ENCODE assay signal across 11 cellular contexts in genomic region chr3:46187876-46188275, GRCh38. TPM values are rescaled to one million over a fixed set of nuclear protein-coding genes. Genes with fewer than 3 reads are reported as not detected.
A peak's percentile ranks its signal among the peaks of the same experiment; 100 is the strongest.
DNase-seq lines count a peak whose midpoint lies in the region; ATAC-seq and TF ChIP-seq lines count a peak whose summit lies in the region.
"Had no signal": no experiment of that assay in that cellular context is flagged by ENCODE, and none has a peak within 500 bp of the region (broad histone marks: within the 10 kb centered on the region; RNA-seq: fewer than 3 reads in every experiment).

No MANE protein-coding gene starts in this region.

- intact Hi-C loops in naive thymus-derived CD4-positive, alpha-beta T cell (cut with micrococcal nuclease), result no loop called here

- peaks cover 11% of the 10 kb centered on the region for H3K27me3 Mint-ChIP-seq in stimulated activated naive CD8-positive, alpha-beta T cell treated with anti-CD3 and anti-CD28 coated beads, Interleukin-15, amount 100 ng/mL, for 72 hours
- H3K27me3 Mint-ChIP-seq in CD8-positive, alpha-beta memory T cell, result peaks cover 0 to 4% of the 10 kb centered on the region in 2 donors
- peaks cover 3 to 24% (median 7%) of the 10 kb centered on the region in 5 donors for H3K27me3 Mint-ChIP-seq in naive thymus-derived CD4-positive, alpha-beta T cell

- H3K9me3 Mint-ChIP-seq in stimulated activated naive CD8-positive, alpha-beta T cell treated with anti-CD3 and anti-CD28 coated beads, Interleukin-15, amount 100 ng/mL, for 72 hours, result peaks cover 2 to 3% of the 10 kb centered on the region in 2 donors
- H3K9me3 Mint-ChIP-seq in CD8-positive, alpha-beta memory T cell, result peaks cover 0 to 2% (median 2%) of the 10 kb centered on the region in 5 donors
- H3K9me3 Mint-ChIP-seq in naive thymus-derived CD4-positive, alpha-beta T cell, result peaks cover 1 to 13% (median 2%) of the 10 kb centered on the region in 11 donors

- no peaks in the 10 kb centered on the region for H3K36me3 ChIP-seq in CD8-positive, alpha-beta memory T cell (ENCODE audit: insufficient read depth, low read length)
- no peaks in the 10 kb centered on the region for H3K36me3 ChIP-seq in naive thymus-derived CD4-positive, alpha-beta T cell (ENCODE audit: control insufficient read depth in 2 of 3, insufficient read depth in 3 of 3, low read length in 3 of 3)

- H3K4me3 ChIP-seq in fibroblast of mammary gland (ENCODE audit: control insufficient read depth, low read depth, low read length), result no peak overlapping the region
- H3K4me3 ChIP-seq in CD8-positive, alpha-beta memory T cell (ENCODE audit: low read length), result no peak overlapping the region
- no peak overlapping the region for H3K4me3 ChIP-seq in naive thymus-derived CD4-positive, alpha-beta T cell (ENCODE audit: low read length)
- H3K4me3 ChIP-seq: testis had no signal

- POLR2A ChIA-PET in CD8-positive, alpha-beta memory T cell (lab: Charles Lee), result no interaction called here
- POLR2A ChIA-PET in naive thymus-derived CD4-positive, alpha-beta T cell (lab: Charles Lee), result no interaction called here

- no peak overlapping the region for H3K4me3 Mint-ChIP-seq in stimulated activated naive CD8-positive, alpha-beta T cell treated with anti-CD3 and anti-CD28 coated beads, Interleukin-15, amount 100 ng/mL, for 72 hours
- H3K4me3 Mint-ChIP-seq in CD8-positive, alpha-beta memory T cell, result no peak overlapping the region
- H3K4me3 Mint-ChIP-seq in naive thymus-derived CD4-positive, alpha-beta T cell, result no peak overlapping the region

- H3K27me3 ChIP-seq in CD8-positive, alpha-beta memory T cell (ENCODE audit: insufficient read depth, low read length, poor library complexity, severe bottlenecking), result no peaks in the 10 kb centered on the region
- no peaks in the 10 kb centered on the region for H3K27me3 ChIP-seq in naive thymus-derived CD4-positive, alpha-beta T cell (ENCODE audit: control insufficient read depth in 2 of 2, insufficient read depth in 2 of 2, low read length in 2 of 2)
- H3K27me3 ChIP-seq: testis had no signal

- peaks cover 0 to 5% (median 0%) of the 10 kb centered on the region in 3 donors for H3K36me3 Mint-ChIP-seq in CD8-positive, alpha-beta memory T cell
- H3K36me3 Mint-ChIP-seq in naive thymus-derived CD4-positive, alpha-beta T cell, result peaks cover 0 to 6% (median 3%) of the 10 kb centered on the region in 5 donors

- no peak for TF ChIP-seq CTCF in fibroblast of mammary gland (conservative IDR thresholded peaks at IDR 0.05; ENCODE audit: control insufficient read depth, insufficient read depth, low read depth, low read length)

- H3K27ac ChIP-seq in CD8-positive, alpha-beta memory T cell (ENCODE audit: low read depth, low read length), result no peak overlapping the region
- H3K27ac ChIP-seq in naive thymus-derived CD4-positive, alpha-beta T cell (ENCODE audit: low read depth, low read length), result no peak overlapping the region
- H3K27ac ChIP-seq: testis had no signal

- H3K9me3 ChIP-seq in CD8-positive, alpha-beta memory T cell (ENCODE audit: low read length), result peaks cover under 1% of the 10 kb centered on the region
- H3K9me3 ChIP-seq in naive thymus-derived CD4-positive, alpha-beta T cell (ENCODE audit: control insufficient read depth in 2 of 3, low read length in 3 of 3), result no peaks in the 10 kb centered on the region
- H3K9me3 ChIP-seq: testis had no signal

- H3K4me1 ChIP-seq in CD8-positive, alpha-beta memory T cell (ENCODE audit: insufficient read depth, low read length), result no peaks in the 10 kb centered on the region
- H3K4me1 ChIP-seq in naive thymus-derived CD4-positive, alpha-beta T cell (ENCODE audit: control insufficient read depth in 2 of 2, insufficient read depth in 2 of 2, low read length in 2 of 2), result peaks cover 0 to 3% of the 10 kb centered on the region in 2 donors
- H3K4me1 ChIP-seq: testis had no signal

- no peak overlapping the region for H3K27ac Mint-ChIP-seq in stimulated activated naive CD8-positive, alpha-beta T cell treated with anti-CD3 and anti-CD28 coated beads, Interleukin-15, amount 100 ng/mL, for 72 hours
- H3K27ac Mint-ChIP-seq in CD8-positive, alpha-beta memory T cell, result peak overlapping the region in 2 of 8 donors; percentile 67 to 84
- no peak overlapping the region for H3K27ac Mint-ChIP-seq in naive thymus-derived CD4-positive, alpha-beta T cell

- H3K4me1 Mint-ChIP-seq in stimulated activated naive CD8-positive, alpha-beta T cell treated with anti-CD3 and anti-CD28 coated beads, Interleukin-15, amount 100 ng/mL, for 72 hours, result peaks cover 26% of the 10 kb centered on the region
- peaks cover 13 to 17% (median 13%) of the 10 kb centered on the region in 3 donors for H3K4me1 Mint-ChIP-seq in CD8-positive, alpha-beta memory T cell
- peaks cover 0 to 34% (median 4%) of the 10 kb centered on the region in 7 donors for H3K4me1 Mint-ChIP-seq in naive thymus-derived CD4-positive, alpha-beta T cell

- CTCF ChIA-PET in CD8-positive, alpha-beta memory T cell (lab: Charles Lee), result no interaction called here
- CTCF ChIA-PET in naive thymus-derived CD4-positive, alpha-beta T cell (lab: Charles Lee), result interaction anchor here (0.7 kb wide), 1 partner anchor 21 kb away, joined by 5 read pairs; no protein-coding TSS in a partner anchor

- peak; percentile 32 for DNase-seq in NK-92 treated with Interleukin-12 subunit alpha and Interleukin-12 subunit beta, amount 100 ng/mL, for 24 hours (lab: John Stamatoyannopoulos, UW)
- DNase-seq in NK-92 (lab: John Stamatoyannopoulos, UW; ENCODE audit: unreplicated experiment) (no peak), RKO (ENCODE audit: low spot score) (peak; percentile 43), fibroblast of mammary gland (ENCODE audit: low read depth) (peak; percentile 90)
- DNase-seq in stimulated activated naive CD8-positive, alpha-beta T cell treated with anti-CD3 and anti-CD28 coated beads, Interleukin-15, amount 100 ng/mL, for 72 hours, result no peak
- DNase-seq in CD8-positive, alpha-beta memory T cell, result no peak
- DNase-seq in naive thymus-derived CD4-positive, alpha-beta T cell, result no peak
- DNase-seq: testis had no signal

- peak; percentile 50 for ATAC-seq in stimulated activated naive CD8-positive, alpha-beta T cell treated with anti-CD3 and anti-CD28 coated beads, Interleukin-15, amount 100 ng/mL, for 72 hours
- ATAC-seq in HG02840 (IDR thresholded peaks at IDR 0.05; ENCODE audit: low FRiP score, unreplicated experiment), result no peak
- no peak for ATAC-seq in naive thymus-derived CD4-positive, alpha-beta T cell

RNA-seq across cellular contexts. Expression of gene CCR1, which starts 20.2 kb away (rescaled TPM):
- total RNA-seq in CD8-positive, alpha-beta memory T cell, result 1 to 10 TPM; 1.5 to 1.8 TPM
- 10.8 TPM for polyA plus RNA-seq in CD8-positive, alpha-beta memory T cell
- total RNA-seq in naive thymus-derived CD4-positive, alpha-beta T cell, result 10 to 100 TPM in 2 of 5 experiments, 1 to 10 TPM in 3; 2.2 to 27.6 (median 4.5) TPM
- under 1 TPM; 0.08 to 0.09 TPM for polyA plus RNA-seq in naive thymus-derived CD4-positive, alpha-beta T cell
- total RNA-seq: A172 had no signal
- polyA plus RNA-seq: neural cell had no signal

RNA-seq across cellular contexts. Expression of gene CCR3, which starts 54.4 kb away (rescaled TPM):
- total RNA-seq in CD8-positive, alpha-beta memory T cell, result not detected
- polyA plus RNA-seq in CD8-positive, alpha-beta memory T cell, result 0.22 TPM
- total RNA-seq in naive thymus-derived CD4-positive, alpha-beta T cell, result 1 to 10 TPM in 2 of 5 experiments, under 1 TPM in 1, not detected in 2; 0.17 to 7.4 (median 2.4) TPM
- not detected for polyA plus RNA-seq in naive thymus-derived CD4-positive, alpha-beta T cell
- total RNA-seq: A172, testis had no signal
- polyA plus RNA-seq: neural cell had no signal

Comparison
In these comparisons a context has a peak if more than half of its experiments do, and no peak if none do; other contexts are left out.
1. DNase-seq: peak in NK-92 treated with Interleukin-12 subunit alpha and Interleukin-12 subunit beta, amount 100 ng/mL, for 24 hours (single experiment), RKO (single experiment) and fibroblast of mammary gland (single experiment); none in NK-92 (single experiment), stimulated activated naive CD8-positive, alpha-beta T cell treated with anti-CD3 and anti-CD28 coated beads, Interleukin-15, amount 100 ng/mL, for 72 hours (0 of 2), CD8-positive, alpha-beta memory T cell (0 of 5) and naive thymus-derived CD4-positive, alpha-beta T cell (0 of 9).